8 cellular contexts compared by ENCODE assay signal in genomic region chr11:14422052-14422813, GRCh38.
DNase-seq lines count a peak whose midpoint lies in the region; ATAC-seq, FAIRE-seq and TF ChIP-seq lines count a peak whose summit lies in the region.

No MANE protein-coding gene starts in this region.

- no peak for FAIRE-seq in GM19239 (lab: Jason Lieb, UNC)

- H4K20me1 ChIP-seq in PC-9 (ENCODE audit: insufficient read depth): no peaks in the 10 kb centered on the region

- H2AFZ ChIP-seq in PC-9: no peak overlapping the region

- CTCF ChIA-PET in HEK293 (lab: Yijun Ruan, JAX) (interaction anchor here (0.6 to 2.9 kb wide), 7 partner anchors 9 to 299 kb away, joined by 3 to 14 read pairs (median 5); no protein-coding TSS in a partner anchor), PC-9 (lab: Charles Lee) (interaction anchor here (0.7 to 0.9 kb wide), 2 partner anchors 33 to 122 kb away, joined by 3 to 12 read pairs; no protein-coding TSS in a partner anchor)

- intact Hi-C loops in PC-9 (cut with micrococcal nuclease; ENCODE audit: unreplicated experiment): loop anchor here (2.0 kb wide), 1 partner anchor 27 kb away; no protein-coding TSS in a partner anchor

- POLR2A ChIA-PET in HEK293 (lab: Yijun Ruan, JAX): interaction anchor here (0.6 to 1.5 kb wide), 10 partner anchors 16 to 959 kb away, joined by 3 to 11 read pairs (median 5); partner anchors contain the start of genes BTBD10 and PSMA1
- POLR2A ChIA-PET in PC-9 (lab: Charles Lee; ENCODE audit: unreplicated experiment): interaction anchor here (0.6 to 0.7 kb wide), 6 partner anchors 13 to 142 kb away, joined by 3 to 33 read pairs (median 8); no protein-coding TSS in a partner anchor

- peaks cover 24% of the 10 kb centered on the region for H3F3A ChIP-seq in PC-9 (ENCODE audit: insufficient read depth, low read depth)

- H3K36me3 ChIP-seq in HEK293 (ENCODE audit: control insufficient read depth in 2 of 2, insufficient read depth in 1 of 2, low read length in 2 of 2) (no peaks in the 10 kb centered on the region), PC-9 (ENCODE audit: low read depth) (no peaks in the 10 kb centered on the region), lung (ENCODE audit: control insufficient read depth in 2 of 2, insufficient read depth in 2 of 2, low read length in 2 of 2) (no peaks in the 10 kb centered on the region)

- peak; percentile 83 to 95 for DNase-seq in PC-9
- peak; percentile 75 for DNase-seq in epithelial cell of prostate (ENCODE audit: low read depth, low spot score)
- DNase-seq in lung (ENCODE audit: low spot score): peak; percentile 78
- DNase-seq in GM19239 (ENCODE audit: insufficient read length, low spot score): no peak

- H3K9me3 ChIP-seq in HEK293 (ENCODE audit: control insufficient read depth, insufficient read depth, low read depth, low read length) (no peaks in the 10 kb centered on the region), PC-9 (ENCODE audit: insufficient read depth, low read depth) (no peaks in the 10 kb centered on the region), lung (ENCODE audit: control insufficient read depth in 2 of 2, insufficient read depth in 1 of 2, low read length in 1 of 2) (no peaks in the 10 kb centered on the region)

- H3K4me2 ChIP-seq in PC-9: peak overlapping the region; percentile 57

- H3K27me3 ChIP-seq in PC-9 (ENCODE audit: insufficient read depth, low read depth): no peaks in the 10 kb centered on the region
- H3K27me3 ChIP-seq in lung (ENCODE audit: control insufficient read depth, insufficient read depth): no peaks in the 10 kb centered on the region

- H3K4me1 ChIP-seq in HEK293 (ENCODE audit: control insufficient read depth, insufficient read depth, low read length) (no peaks in the 10 kb centered on the region), PC-9 (replicated peaks; ENCODE audit: insufficient read depth) (peaks cover 41% of the 10 kb centered on the region), lung (ENCODE audit: control insufficient read depth in 2 of 2, insufficient read depth in 2 of 2, low read length in 2 of 2) (peaks cover 4 to 6% of the 10 kb centered on the region in 2 donors)

- TSS peak; percentile 90 for BruUV-seq in PC-9 (replicated peaks; lab: Mats Ljungman, UMichigan)

- WGBS in lung, 2 donors: 26 to 31% methylated on average over 15 of the region's 15 CpGs

- no peaks in the 10 kb centered on the region for H3K9me2 ChIP-seq in PC-9 (ENCODE audit: insufficient read depth)

- TF ChIP-seq CTCF in HEK293 (tag by site-specific recombination; IDR thresholded peaks at IDR 0.05) (no peak), PC-9 (conservative IDR thresholded peaks at IDR 0.05) (no peak), lung (IDR thresholded peaks at IDR 0.05; ENCODE audit: control extremely low read depth, extremely low read depth) (no peak)

- ATAC-seq in lung (ENCODE audit: insufficient read depth, low FRiP score) (peak; percentile 92), GM18861 (IDR thresholded peaks at IDR 0.05; ENCODE audit: unreplicated experiment) (no peak), GM18873 (IDR thresholded peaks at IDR 0.05; ENCODE audit: low FRiP score, unreplicated experiment) (no peak), HG03439 (IDR thresholded peaks at IDR 0.05; ENCODE audit: unreplicated experiment) (no peak)

- H3K4me3 ChIP-seq in HEK293 (ENCODE audit: low read depth, low read length) (peak overlapping the region; percentile 5; the same call in 1 of the 2 replicates), PC-9 (no peak overlapping the region), lung (no peak overlapping the region)

- no peaks in the 10 kb centered on the region for H3K79me2 ChIP-seq in PC-9 (ENCODE audit: low read depth)

- no peak overlapping the region for H3K27ac ChIP-seq in HEK293 (ENCODE audit: extremely low read depth, low read depth, low read length)
- peak overlapping the region; percentile 85 for H3K27ac ChIP-seq in PC-9
- H3K27ac ChIP-seq in epithelial cell of prostate: peak overlapping the region; percentile 68
- H3K27ac ChIP-seq in lung (ENCODE audit: low read depth in 1 of 2, low read length in 1 of 2): peak overlapping the region; percentile 11 to 46

TF ChIP-seq in HEK293, 187 proteins besides CTCF, POLR2A, EP300 and RAD21 (continues in another document):
- peak; percentile 71 for TF ChIP-seq ZNF600 (tag by site-specific recombination; IDR thresholded peaks at IDR 0.05)
- TF ChIP-seq ZXDB (tag by site-specific recombination; IDR thresholded peaks at IDR 0.05): peak; percentile 64
- peak; percentile 78 for TF ChIP-seq ZBTB21 (tag by site-specific recombination; IDR thresholded peaks at IDR 0.05)
- peak; percentile 98 for TF ChIP-seq ZBTB17 (tag by site-specific recombination; IDR thresholded peaks at IDR 0.05)
- peak; percentile 65 for TF ChIP-seq PRDM10 (tag by site-specific recombination; IDR thresholded peaks at IDR 0.05)
- peak; percentile 75 for TF ChIP-seq ZEB2 (tag by site-specific recombination; IDR thresholded peaks at IDR 0.05)
- peak; percentile 31; the same call in 1 of the 2 replicates for TF ChIP-seq GLIS2 (tag by site-specific recombination; IDR thresholded peaks at IDR 0.05)
- TF ChIP-seq KLF9 (tag by site-specific recombination; IDR thresholded peaks at IDR 0.05; ENCODE audit: low read depth): peak; percentile 17; the same call in 1 of the 2 replicates
- TF ChIP-seq ZNF391 (tag by site-specific recombination; IDR thresholded peaks at IDR 0.05; ENCODE audit: borderline replicate concordance, low read depth): peak; percentile 35; the same call in 1 of the 2 replicates
- TF ChIP-seq, protein P1, sequence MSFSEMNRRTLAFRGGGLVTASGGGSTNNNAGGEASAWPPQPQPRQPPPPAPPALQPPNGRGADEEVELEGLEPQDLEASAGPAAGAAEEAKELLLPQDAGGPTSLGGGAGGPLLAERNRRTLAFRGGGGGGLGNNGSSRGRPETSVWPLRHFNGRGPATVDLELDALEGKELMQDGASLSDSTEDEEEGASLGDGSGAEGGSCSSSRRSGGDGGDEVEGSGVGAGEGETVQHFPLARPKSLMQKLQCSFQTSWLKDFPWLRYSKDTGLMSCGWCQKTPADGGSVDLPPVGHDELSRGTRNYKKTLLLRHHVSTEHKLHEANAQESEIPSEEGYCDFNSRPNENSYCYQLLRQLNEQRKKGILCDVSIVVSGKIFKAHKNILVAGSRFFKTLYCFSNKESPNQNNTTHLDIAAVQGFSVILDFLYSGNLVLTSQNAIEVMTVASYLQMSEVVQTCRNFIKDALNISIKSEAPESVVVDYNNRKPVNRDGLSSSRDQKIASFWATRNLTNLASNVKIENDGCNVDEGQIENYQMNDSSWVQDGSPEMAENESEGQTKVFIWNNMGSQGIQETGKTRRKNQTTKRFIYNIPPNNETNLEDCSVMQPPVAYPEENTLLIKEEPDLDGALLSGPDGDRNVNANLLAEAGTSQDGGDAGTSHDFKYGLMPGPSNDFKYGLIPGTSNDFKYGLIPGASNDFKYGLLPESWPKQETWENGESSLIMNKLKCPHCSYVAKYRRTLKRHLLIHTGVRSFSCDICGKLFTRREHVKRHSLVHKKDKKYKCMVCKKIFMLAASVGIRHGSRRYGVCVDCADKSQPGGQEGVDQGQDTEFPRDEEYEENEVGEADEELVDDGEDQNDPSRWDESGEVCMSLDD (tag by site-specific recombination; IDR thresholded peaks at IDR 0.05): peak; percentile 14; the same call in 1 of the 2 replicates
- 0 out of 2 replicates have a peak, but pooled peaks have one; percentile 17 for TF ChIP-seq SP3 (tag by site-specific recombination; IDR thresholded peaks at IDR 0.05)
- TF ChIP-seq GLIS1 (tag by site-specific recombination; IDR thresholded peaks at IDR 0.05): peak; percentile 94
- no peak for TF ChIP-seq ZNF274 (IDR thresholded peaks at IDR 0.05; ENCODE audit: low read length)
- no peak for TF ChIP-seq ZNF274 (tag by site-specific recombination; IDR thresholded peaks at IDR 0.05; ENCODE audit: borderline replicate concordance)
- peak; percentile 94 for TF ChIP-seq ZIC2 (tag by site-specific recombination; IDR thresholded peaks at IDR 0.05)
- peak; percentile 81 for TF ChIP-seq SP7 (tag by site-specific recombination; IDR thresholded peaks at IDR 0.05)
